Comparison of ENCODE assay signal across 8 cellular contexts in genomic region chr9:131178382-131178781, GRCh38. TPM values are rescaled to one million over a fixed set of nuclear protein-coding genes. Genes with fewer than 3 reads are reported as not detected.
DNase-seq lines count a peak whose midpoint lies in the region; ATAC-seq and TF ChIP-seq lines count a peak whose summit lies in the region.

No MANE protein-coding gene starts in this region.

- peaks cover 0 to 2% (median 0%) of the 10 kb centered on the region in 3 donors for H3K27me3 Mint-ChIP-seq in CD14-positive monocyte (ENCODE audit: low read depth in 3 of 3)
- no peaks in the 10 kb centered on the region for H3K27me3 Mint-ChIP-seq in T-helper 1 cell treated with Interleukin-12 subunit alpha and Interleukin-12 subunit beta and Interleukin-4 antibody, amounts not matched to agents 30 μg/mL and 1 μg/mL, for 36 hours (ENCODE audit: low read depth)

- peak overlapping the region; percentile 54 for H3K27ac ChIP-seq in left ventricle myocardium inferior (replicated peaks)

- peak overlapping the region; percentile 13 for H3K9ac ChIP-seq in adipocyte (ENCODE audit: low read length)

- H3K4me1 ChIP-seq in adipocyte (ENCODE audit: control insufficient read depth, insufficient read depth, low read length) = peaks cover 26% of the 10 kb centered on the region
- peaks cover 34% of the 10 kb centered on the region for H3K4me1 ChIP-seq in left ventricle myocardium inferior

- H3K4me1 Mint-ChIP-seq in CD14-positive monocyte = peaks cover 15% of the 10 kb centered on the region
- H3K4me1 Mint-ChIP-seq in T-helper 1 cell treated with Interleukin-12 subunit alpha and Interleukin-12 subunit beta and Interleukin-4 antibody, amounts not matched to agents 30 μg/mL and 1 μg/mL, for 36 hours (ENCODE audit: low read depth) = peaks cover 11% of the 10 kb centered on the region

- H3K9me3 ChIP-seq in adipocyte (ENCODE audit: control insufficient read depth, low read length) (no peaks in the 10 kb centered on the region), left ventricle myocardium inferior (replicated peaks) (no peaks in the 10 kb centered on the region)

- H3K27ac Mint-ChIP-seq in CD14-positive monocyte = no peak overlapping the region
- peak overlapping the region; percentile 45 for H3K27ac Mint-ChIP-seq in T-helper 1 cell treated with Interleukin-12 subunit alpha and Interleukin-12 subunit beta and Interleukin-4 antibody, amounts not matched to agents 30 μg/mL and 1 μg/mL, for 36 hours

- H3K27me3 ChIP-seq in adipocyte (replicated peaks; ENCODE audit: control insufficient read depth, insufficient read depth, low read length) (no peaks in the 10 kb centered on the region), left ventricle myocardium inferior (ENCODE audit: low read depth) (no peaks in the 10 kb centered on the region)

- peaks cover 76 to 88% of the 10 kb centered on the region in 2 donors for H3K36me3 Mint-ChIP-seq in CD14-positive monocyte
- peaks cover 44% of the 10 kb centered on the region for H3K36me3 Mint-ChIP-seq in T-helper 1 cell treated with Interleukin-12 subunit alpha and Interleukin-12 subunit beta and Interleukin-4 antibody, amounts not matched to agents 30 μg/mL and 1 μg/mL, for 36 hours (ENCODE audit: low read depth)

- DNase-seq in CD14-positive monocyte (ENCODE audit: low spot score) (peak; percentile 66), LHCN-M2 (ENCODE audit: low read depth) (peak; percentile 61), adipocyte (ENCODE audit: low read depth) (peak; percentile 83), left ventricle myocardium inferior (peak; percentile 68), retinal pigment epithelial cell (ENCODE audit: low read depth) (peak; percentile 7)

- TF ChIP-seq CTCF in CD14-positive monocyte (IDR thresholded peaks at IDR 0.05) (peak; percentile 99), left ventricle myocardium inferior (IDR thresholded peaks at IDR 0.05; ENCODE audit: borderline replicate concordance) (peak; percentile 98), retinal pigment epithelial cell (conservative IDR thresholded peaks at IDR 0.05; ENCODE audit: low read depth, low read length) (peak; percentile 98)

- H3K36me3 ChIP-seq in adipocyte (ENCODE audit: control insufficient read depth, insufficient read depth, low read length, severe bottlenecking) (peaks cover 61% of the 10 kb centered on the region), left ventricle myocardium inferior (peaks cover 67% of the 10 kb centered on the region)

- ATAC-seq in GM19395 (IDR thresholded peaks at IDR 0.05; ENCODE audit: unreplicated experiment) (peak; percentile 82), HG02623 (IDR thresholded peaks at IDR 0.05; ENCODE audit: unreplicated experiment) (no peak)

- H3K4me3 ChIP-seq in adipocyte (ENCODE audit: low read length) (no peak overlapping the region), left ventricle myocardium inferior (no peak overlapping the region), retinal pigment epithelial cell (ENCODE audit: low read length) (no peak overlapping the region)

- intact Hi-C loops in CD14-positive monocyte (cut with micrococcal nuclease) (loop anchor here (1.0 kb wide), 1 partner anchor 158 kb away; no protein-coding TSS in a partner anchor), left ventricle myocardium inferior (cut with micrococcal nuclease) (loop anchor here (1.0 kb wide), 1 partner anchor 158 kb away; no protein-coding TSS in a partner anchor)

- H3K4me3 Mint-ChIP-seq in CD14-positive monocyte = no peak overlapping the region
- H3K4me3 Mint-ChIP-seq in T-helper 1 cell treated with Interleukin-12 subunit alpha and Interleukin-12 subunit beta and Interleukin-4 antibody, amounts not matched to agents 30 μg/mL and 1 μg/mL, for 36 hours = no peak overlapping the region

- no peaks in the 10 kb centered on the region for H3K9me3 Mint-ChIP-seq in CD14-positive monocyte
- H3K9me3 Mint-ChIP-seq in T-helper 1 cell treated with Interleukin-12 subunit alpha and Interleukin-12 subunit beta and Interleukin-4 antibody, amounts not matched to agents 30 μg/mL and 1 μg/mL, for 36 hours = no peaks in the 10 kb centered on the region

RNA-seq across cellular contexts. Expression of gene NUP214, which starts 53.0 kb away (rescaled TPM):
- 100 to 1,000 TPM; 214 to 329 TPM for polyA plus RNA-seq in CD14-positive monocyte
- total RNA-seq in LHCN-M2 (2014; rRNA removed) (18.0 and 21.5 TPM in 2 replicates), left ventricle myocardium inferior (24.7 TPM)
- polyA plus RNA-seq in LHCN-M2 (2012) = 19.4 TPM

Comparison
In these comparisons a context has a peak if more than half of its experiments do, and no peak if none do; other contexts are left out.
1. DNase-seq: peak in every context shown above with its lines; median percentile 83 in adipocyte; 68 in left ventricle myocardium inferior; 66 in CD14-positive monocyte; 61 in LHCN-M2; 7 in retinal pigment epithelial cell.